In genomic region chr14:90062852-90063539, GRCh38 we compare ENCODE assay signal across 11 cellular contexts. TPM values are rescaled to one million over a fixed set of nuclear protein-coding genes. Genes with fewer than 3 reads are reported as not detected.
DNase-seq lines count a peak whose midpoint lies in the region; FAIRE-seq and TF ChIP-seq lines count a peak whose summit lies in the region.
"Had no signal": no experiment of that assay in that cellular context is flagged by ENCODE, and none has a peak within 500 bp of the region (broad histone marks: within the 10 kb centered on the region; RNA-seq: fewer than 3 reads in every experiment).

No MANE protein-coding gene starts in this region.

- no peak for FAIRE-seq in GM12891 (lab: Jason Lieb, UNC)

- H3K18ac ChIP-seq in trophoblast cell (ENCODE audit: low read length), result no peak overlapping the region

- H3K14ac ChIP-seq in trophoblast cell (ENCODE audit: low read length), result no peak overlapping the region

- TF ChIP-seq EP300 in sigmoid colon (IDR thresholded peaks at IDR 0.05), result no peak

- no peak overlapping the region for H4K12ac ChIP-seq in trophoblast cell (ENCODE audit: low read depth, low read length)

- H3K4me3 ChIP-seq in NT2/D1 (ENCODE audit: insufficient read length, low read depth) (peak overlapping the region; percentile 44), endodermal cell (ENCODE audit: low read length) (peak overlapping the region; percentile 52), trophoblast cell (ENCODE audit: low read depth, low read length) (no peak overlapping the region), sigmoid colon (peak overlapping the region in 2 of 4 donors; percentile 48 to 49), foreskin fibroblast (ENCODE audit: low read depth in 1 of 2, low read length in 2 of 2) (no peak overlapping the region)

- H3K36me3 ChIP-seq in NT2/D1 (ENCODE audit: insufficient read depth, insufficient read length, low read length) (no peaks in the 10 kb centered on the region), endodermal cell (ENCODE audit: control insufficient read depth, insufficient read depth, low read length) (no peaks in the 10 kb centered on the region), trophoblast cell (ENCODE audit: control insufficient read depth in 1 of 2, insufficient read depth in 2 of 2, low read length in 2 of 2) (no peaks in the 10 kb centered on the region), sigmoid colon (no peaks in the 10 kb centered on the region)

- H3K4me3 Mint-ChIP-seq in endodermal cell, result peak overlapping the region; percentile 65

- peak overlapping the region; percentile 97 for H3K4me2 ChIP-seq in trophoblast cell (ENCODE audit: low read length)

- TF ChIP-seq CTCF in endodermal cell (conservative IDR thresholded peaks at IDR 0.05), result no peak
- no peak for TF ChIP-seq CTCF in sigmoid colon (IDR thresholded peaks at IDR 0.05)
- no peak for TF ChIP-seq CTCF in foreskin fibroblast (IDR thresholded peaks at IDR 0.05; ENCODE audit: low read depth, low read length)

- H4K91ac ChIP-seq in trophoblast cell (ENCODE audit: low read depth, low read length), result no peak overlapping the region

- no peaks in the 10 kb centered on the region for H3K9me3 Mint-ChIP-seq in endodermal cell

- H3K9me3 ChIP-seq in NT2/D1 (ENCODE audit: insufficient read depth, low read length), result no peaks in the 10 kb centered on the region
- no peaks in the 10 kb centered on the region for H3K9me3 ChIP-seq in endodermal cell (ENCODE audit: control insufficient read depth, low read length)
- no peaks in the 10 kb centered on the region for H3K9me3 ChIP-seq in trophoblast cell (ENCODE audit: insufficient read depth, low read depth, low read length)
- no peaks in the 10 kb centered on the region for H3K9me3 ChIP-seq in sigmoid colon

- H2BK12ac ChIP-seq in trophoblast cell (ENCODE audit: low read length), result no peak overlapping the region

- H3K23ac ChIP-seq in trophoblast cell (ENCODE audit: low read length), result no peak overlapping the region

- H3K36me3 Mint-ChIP-seq in endodermal cell (ENCODE audit: low read depth), result no peaks in the 10 kb centered on the region

- H3K27ac Mint-ChIP-seq in endodermal cell, result no peak overlapping the region

- WGBS in endodermal cell (ENCODE audit: insufficient coverage in 1 of 2, insufficient read length in 1 of 2), 2 experiments, result 35 to 51% methylated on average over 5 to 10 of the region's 10 CpGs
- WGBS in trophoblast cell (ENCODE audit: extremely low coverage, insufficient coverage, insufficient read length), result no CpG with 5 or more reads among the region's 10 CpGs
- WGBS in sigmoid colon, 2 donors, result 19 to 27% methylated on average over 10 of the region's 10 CpGs

- no peak overlapping the region for H2AK5ac ChIP-seq in trophoblast cell (ENCODE audit: low read length)

- H4K8ac ChIP-seq in trophoblast cell (ENCODE audit: low read depth, low read length), result no peak overlapping the region

- no peaks in the 10 kb centered on the region for H3K79me1 ChIP-seq in trophoblast cell (ENCODE audit: low read length)

- no peak overlapping the region for H2BK120ac ChIP-seq in trophoblast cell (ENCODE audit: insufficient read depth, low read length, poor library complexity)

- H3K27me3 ChIP-seq in NT2/D1 (ENCODE audit: insufficient read depth, insufficient read length) (peaks cover 69% of the 10 kb centered on the region), endodermal cell (ENCODE audit: control insufficient read depth, insufficient read depth, low read length, poor library complexity, severe bottlenecking) (peaks cover 79% of the 10 kb centered on the region), trophoblast cell (ENCODE audit: insufficient read depth, low read length) (peaks cover 23% of the 10 kb centered on the region), sigmoid colon (peaks cover 22 to 93% (median 49%) of the 10 kb centered on the region in 3 donors)

- H3K4me1 ChIP-seq in NT2/D1 (ENCODE audit: insufficient read depth, insufficient read length), result no peaks in the 10 kb centered on the region
- H3K4me1 ChIP-seq in endodermal cell (ENCODE audit: control insufficient read depth, insufficient read depth, low read length), result no peaks in the 10 kb centered on the region
- peaks cover 10 to 20% of the 10 kb centered on the region in 2 experiments for H3K4me1 ChIP-seq in trophoblast cell (ENCODE audit: control insufficient read depth in 1 of 2, insufficient read depth in 2 of 2, low read length in 2 of 2)
- peaks cover 0 to 30% (median 28%) of the 10 kb centered on the region in 4 donors for H3K4me1 ChIP-seq in sigmoid colon

- H3K79me2 ChIP-seq in trophoblast cell (ENCODE audit: control insufficient read depth, insufficient read depth, low read length, poor library complexity), result no peaks in the 10 kb centered on the region

- no peak overlapping the region for H2BK5ac ChIP-seq in trophoblast cell (ENCODE audit: low read depth, low read length, poor library complexity)

- H3K27ac ChIP-seq in endodermal cell (ENCODE audit: low read depth, low read length) (no peak overlapping the region), trophoblast cell (ENCODE audit: low read depth, low read length) (no peak overlapping the region), sigmoid colon (no peak overlapping the region)

- intact Hi-C loops in sigmoid colon (cut with DNase I), result no loop called here

- no peak overlapping the region for H2AFZ ChIP-seq in trophoblast cell (ENCODE audit: insufficient read depth, low read length, poor library complexity)

- H3K9ac ChIP-seq in NT2/D1 (ENCODE audit: insufficient read length, low read depth) (no peak overlapping the region), endodermal cell (ENCODE audit: extremely low read depth, low read length, poor library complexity, severe bottlenecking) (no peak overlapping the region), trophoblast cell (ENCODE audit: low read length) (no peak overlapping the region)

- H3K27me3 Mint-ChIP-seq in endodermal cell (ENCODE audit: insufficient read depth), result peaks cover 85% of the 10 kb centered on the region

- DNase-seq in GM12891 (ENCODE audit: insufficient read length, low spot score) (no peak), NT2/D1 (ENCODE audit: low read depth, low spot score) (no peak), endodermal cell (no peak), trophoblast cell (no peak), sigmoid colon (no peak), NCI-H446 treated with DMSO at 0.1 percent for 48 hours (lab: John Stamatoyannopoulos, UW) (no peak), foreskin fibroblast (no peak), GM03348 (ENCODE audit: low spot score) (no peak)
- DNase-seq: activated effector memory CD4-positive, alpha-beta T cell treated with anti-CD3 and anti-CD28 coated beads, Interleukin-2, amount 50 U/mL, for 16 hours; mesenchymal stem cell; stimulated activated CD4-positive, alpha-beta T cell treated with anti-CD3 and anti-CD28 coated beads, Interleukin-2, amount 100 ng/mL, for 48 hours had no signal

- TF ChIP-seq POLR2A in GM12891 (IDR thresholded peaks at IDR 0.05; ENCODE audit: low read depth, low read length) (no peak), sigmoid colon (IDR thresholded peaks at IDR 0.05) (no peak)

- H3K4me1 Mint-ChIP-seq in endodermal cell, result peaks cover 13% of the 10 kb centered on the region

- no peak overlapping the region for H3K4ac ChIP-seq in trophoblast cell (ENCODE audit: low read depth, low read length)

TF ChIP-seq in GM12891, 5 proteins besides CTCF, POLR2A, EP300 and RAD21:
- no peak for TF ChIP-seq TAF1 (IDR thresholded peaks at IDR 0.05; ENCODE audit: low read depth, low read length)
- TF ChIP-seq SPI1 (IDR thresholded peaks at IDR 0.05; ENCODE audit: low read depth, low read length), result peak; percentile 48
TF ChIP-seq in GM12891: peak in this region for 1.

RNA-seq across cellular contexts. Expression of gene KCNK13, which starts 1.2 kb away (rescaled TPM):
- polyA plus RNA-seq in GM12891 (2012; ENCODE audit: low read depth, missing spikeins), result not detected
- total RNA-seq in endodermal cell (1 to 10 TPM in 1 of 2 donors, under 1 TPM in 1; 0.58 to 1.3 TPM), sigmoid colon (1 to 10 TPM in 1 of 4 donors, under 1 TPM in 1, not detected in 2; 0.95 to 1.1 TPM)
- 0.28 TPM for polyA plus RNA-seq in endodermal cell (2013, experiment 1 of 2)
- polyA plus RNA-seq in endodermal cell (2013, experiment 2 of 2), result 0.37 TPM
- polyA plus RNA-seq in trophoblast cell (2013), result 0.51 and 0.53 TPM in 2 replicates
- 1 to 10 TPM in 1 of 3 donors, under 1 TPM in 2; 0.51 to 1.4 (median 0.60) TPM for polyA plus RNA-seq in sigmoid colon

Comparison
In these comparisons a context has a peak if more than half of its experiments do, and no peak if none do; other contexts are left out.
1. H3K4me3 ChIP-seq: peak in NT2/D1 (single experiment) and endodermal cell (single experiment); none in trophoblast cell (single experiment) and foreskin fibroblast (0 of 2).